Comparison of ENCODE assay signal across 15 cellular contexts in genomic region chr7:129332354-129333056, GRCh38.
DNase-seq lines count a peak whose midpoint lies in the region; ATAC-seq and TF ChIP-seq lines count a peak whose summit lies in the region.
"Had no signal": no experiment of that assay in that cellular context is flagged by ENCODE, and none has a peak within 500 bp of the region (broad histone marks: within the 10 kb centered on the region; RNA-seq: fewer than 3 reads in every experiment).

No MANE protein-coding gene starts in this region.

- H3K9ac ChIP-seq in PC-3 (ENCODE audit: low read length) = peak overlapping the region; percentile 22

- no peaks in the 10 kb centered on the region for H3F3A ChIP-seq in PC-3 (ENCODE audit: low read length, unreplicated experiment)

- H3K4me1 ChIP-seq in PC-3 (ENCODE audit: insufficient read depth, low read length) (peaks cover 15% of the 10 kb centered on the region), Caco-2 (peaks cover 16% of the 10 kb centered on the region), prostate gland (replicated peaks) (no peaks in the 10 kb centered on the region)
- H3K4me1 ChIP-seq: HAP-1 had no signal

- CTCF ChIA-PET in PC-3 (lab: Charles Lee) = interaction anchor here (0.6 to 1.7 kb wide), 6 partner anchors 10 to 139 kb away, joined by 3 to 10 read pairs (median 6); no protein-coding TSS in a partner anchor
- CTCF ChIA-PET in Caco-2 (lab: Charles Lee) = interaction anchor here (0.8 to 0.9 kb wide), 2 partner anchors 11 to 492 kb away, joined by 3 read pairs; no protein-coding TSS in a partner anchor

- H3K27ac ChIP-seq in PC-3 (ENCODE audit: low read length) = peak overlapping the region; percentile 79
- H3K27ac ChIP-seq in prostate gland = no peak overlapping the region
- H3K27ac ChIP-seq: epithelial cell of prostate had no signal

- intact Hi-C loops in PC-3 (cut with micrococcal nuclease) = no loop called here
- intact Hi-C loops in Caco-2 (cut with micrococcal nuclease; ENCODE audit: unreplicated experiment) = no loop called here
- intact Hi-C loops in prostate gland (cut with DNase I) = no loop called here

- ATAC-seq in PC-3 = peak; percentile 98
- ATAC-seq in left lobe of liver = no peak
- no peak for ATAC-seq in GM19395 (IDR thresholded peaks at IDR 0.05; ENCODE audit: unreplicated experiment)
- ATAC-seq: Right ventricle myocardium inferior had no signal

- H2AFZ ChIP-seq in PC-3 (ENCODE audit: low read length) = peak overlapping the region; percentile 17; the same call in 1 of the 2 replicates

- peak overlapping the region; percentile 60 for H3K4me2 ChIP-seq in PC-3 (ENCODE audit: low read length)

- H3K36me3 ChIP-seq in PC-3 (ENCODE audit: low read depth, low read length) (no peaks in the 10 kb centered on the region), Caco-2 (ENCODE audit: control insufficient read depth, insufficient read depth, low read length) (no peaks in the 10 kb centered on the region), prostate gland (no peaks in the 10 kb centered on the region)
- H3K36me3 ChIP-seq: HAP-1 had no signal

- POLR2A ChIA-PET in PC-3 (lab: Charles Lee; ENCODE audit: unreplicated experiment) (interaction anchor here (0.6 to 0.7 kb wide), 2 partner anchors 103 to 316 kb away, joined by 3 read pairs; no protein-coding TSS in a partner anchor), Caco-2 (lab: Charles Lee) (interaction anchor here (0.5 kb wide), 1 partner anchor 1070 kb away, joined by 3 read pairs; no protein-coding TSS in a partner anchor)

- H3K9me3 ChIP-seq in PC-3 (ENCODE audit: low read length) (no peaks in the 10 kb centered on the region), Caco-2 (no peaks in the 10 kb centered on the region; the same call in 1 of the 2 replicates), prostate gland (no peaks in the 10 kb centered on the region)
- H3K9me3 ChIP-seq: HAP-1 had no signal

- H4K20me1 ChIP-seq in PC-3 (ENCODE audit: low read length) = no peaks in the 10 kb centered on the region

- WGBS in prostate gland = 46% methylated on average over 3 of the region's 3 CpGs

- H3K27me3 Mint-ChIP-seq in osteocyte (ENCODE audit: unreplicated experiment) (no peaks in the 10 kb centered on the region), Caco-2 (ENCODE audit: insufficient read depth, unreplicated experiment) (no peaks in the 10 kb centered on the region)

- H3K4me1 Mint-ChIP-seq in osteocyte (ENCODE audit: unreplicated experiment) (peaks cover 15% of the 10 kb centered on the region), Caco-2 (ENCODE audit: low read depth, unreplicated experiment) (peaks cover 4% of the 10 kb centered on the region)
- H3K4me1 Mint-ChIP-seq: neural crest cell had no signal

- H3K27me3 ChIP-seq in PC-3 (ENCODE audit: low read length) (no peaks in the 10 kb centered on the region), Caco-2 (replicated peaks; ENCODE audit: control insufficient read depth, insufficient read depth, low read length) (no peaks in the 10 kb centered on the region), prostate gland (replicated peaks; ENCODE audit: insufficient read depth) (no peaks in the 10 kb centered on the region)

- TF ChIP-seq POLR2A in prostate gland (IDR thresholded peaks at IDR 0.05) = no peak

- H3K4me3 ChIP-seq in PC-3 (ENCODE audit: low read length) (no peak overlapping the region), epithelial cell of esophagus (ENCODE audit: low read length) (no peak overlapping the region), Caco-2 (ENCODE audit: low read depth, low read length) (no peak overlapping the region), prostate gland (no peak overlapping the region)
- H3K4me3 ChIP-seq: HAP-1 had no signal

- no peak overlapping the region for H3K4me3 Mint-ChIP-seq in osteocyte (ENCODE audit: unreplicated experiment)
- H3K4me3 Mint-ChIP-seq in Caco-2 (ENCODE audit: unreplicated experiment) = no peak overlapping the region
- H3K4me3 Mint-ChIP-seq: neural crest cell had no signal

- H3K9me3 Mint-ChIP-seq in osteocyte (ENCODE audit: unreplicated experiment) (no peaks in the 10 kb centered on the region), Caco-2 (ENCODE audit: unreplicated experiment) (no peaks in the 10 kb centered on the region)
- H3K9me3 Mint-ChIP-seq: neural crest cell had no signal

- peak; percentile 78 for DNase-seq in EH (ENCODE audit: low read depth)
- DNase-seq in PC-3 = peak; percentile 80
- DNase-seq in epithelial cell of esophagus (ENCODE audit: low read depth) = peak; percentile 69
- DNase-seq in osteocyte (ENCODE audit: extremely low spot score, unreplicated experiment) = no peak
- DNase-seq in Caco-2 = no peak
- DNase-seq in prostate gland (ENCODE audit: low spot score) = no peak
- no peak for DNase-seq in left lobe of liver (ENCODE audit: low spot score)
- DNase-seq: activated CD8-positive, alpha-beta memory T cell treated with anti-CD3 and anti-CD28 coated beads, Interleukin-2, amount 50 U/mL, for 48 hours; Kasumi-1; NCI-H2171 had no signal

- BruUV-seq in PC-3 (replicated peaks; lab: Mats Ljungman, UMichigan) (no TSS peak), Caco-2 (replicated peaks; lab: Mats Ljungman, UMichigan) (no TSS peak)

- H3K36me3 Mint-ChIP-seq in osteocyte (ENCODE audit: unreplicated experiment) (no peaks in the 10 kb centered on the region), Caco-2 (ENCODE audit: insufficient read depth, unreplicated experiment) (no peaks in the 10 kb centered on the region)

- no peaks in the 10 kb centered on the region for H3K79me2 ChIP-seq in PC-3 (ENCODE audit: low read length)

- H3K27ac Mint-ChIP-seq in osteocyte (ENCODE audit: unreplicated experiment) = peak overlapping the region; percentile 79
- no peak overlapping the region for H3K27ac Mint-ChIP-seq in Caco-2 (ENCODE audit: unreplicated experiment)

- H3K9me2 ChIP-seq in PC-3 (replicated peaks; ENCODE audit: low read length) = no peaks in the 10 kb centered on the region

- TF ChIP-seq CTCF in PC-3 (conservative IDR thresholded peaks at IDR 0.05; ENCODE audit: low read depth, low read length) (no peak), epithelial cell of esophagus (IDR thresholded peaks at IDR 0.05; ENCODE audit: insufficient read depth, low read depth, low read length, missing control alignments) (no peak), osteocyte (IDR thresholded peaks at IDR 0.05) (no peak), Caco-2 (IDR thresholded peaks at IDR 0.05; ENCODE audit: insufficient read depth in 1 of 2, low read depth in 1 of 2, low read length in 1 of 2, severe bottlenecking in 1 of 2, unreplicated experiment in 1 of 2) (no peak), prostate gland (IDR thresholded peaks at IDR 0.05) (no peak)

Comparison
In these comparisons a context has a peak if more than half of its experiments do, and no peak if none do; other contexts are left out.
1. DNase-seq: peak in EH (single experiment), PC-3 (single experiment) and epithelial cell of esophagus (single experiment); none in osteocyte (single experiment), Caco-2 (0 of 2), prostate gland (single experiment) and left lobe of liver (single experiment).